1 cellular context compared by ENCODE assay signal in the genomic region with DNA sequence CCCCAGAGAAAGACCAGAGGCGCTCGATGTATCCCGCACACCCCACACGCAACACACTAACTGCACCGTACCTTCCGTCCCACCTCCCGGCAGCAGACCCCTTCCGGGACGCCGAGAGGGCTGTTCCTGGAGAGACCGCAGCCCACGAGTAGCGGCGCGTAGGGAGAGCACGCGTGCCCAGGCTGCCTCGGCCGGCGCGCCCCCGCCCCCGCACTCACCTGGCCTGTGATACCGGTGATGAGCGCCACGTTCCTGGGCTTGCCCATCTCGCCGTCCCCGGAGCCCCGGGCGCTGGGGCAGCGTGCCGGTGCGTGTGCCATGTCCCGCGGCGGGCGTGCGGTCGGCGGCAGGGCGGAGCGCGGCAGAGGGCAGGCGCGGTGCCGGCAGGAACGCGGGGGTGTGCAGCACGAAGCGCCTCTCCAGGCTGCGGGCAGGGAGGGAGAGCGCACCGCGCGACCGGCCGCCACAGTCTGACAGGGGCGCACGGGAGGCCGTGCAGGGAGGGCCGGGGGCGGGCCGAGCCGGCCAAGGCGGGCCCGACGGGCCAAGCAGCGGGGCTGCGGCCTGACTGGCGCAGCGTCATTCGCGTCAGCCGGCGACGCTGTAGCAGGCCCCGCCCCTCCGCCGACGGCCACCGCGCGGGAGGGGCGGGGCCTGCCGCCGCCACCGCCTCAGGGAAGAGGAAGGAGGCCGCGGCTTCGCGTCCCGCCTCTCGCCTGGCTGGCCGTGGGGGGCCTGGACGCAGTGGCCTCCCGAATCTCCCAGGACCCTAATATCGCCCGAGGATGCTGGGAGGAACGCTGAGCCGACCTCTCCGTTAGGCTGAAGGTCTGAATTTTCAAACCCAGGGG.
TF ChIP-seq lines count a peak whose summit lies in the region.

A gene (minus strand): TSS at position 503 of the 851 bp plus-strand sequence.

TF ChIP-seq in HEK293, 187 proteins besides CTCF, POLR2A, EP300 and RAD21 (continued from another document and continues in another):
- TF ChIP-seq, protein P1, sequence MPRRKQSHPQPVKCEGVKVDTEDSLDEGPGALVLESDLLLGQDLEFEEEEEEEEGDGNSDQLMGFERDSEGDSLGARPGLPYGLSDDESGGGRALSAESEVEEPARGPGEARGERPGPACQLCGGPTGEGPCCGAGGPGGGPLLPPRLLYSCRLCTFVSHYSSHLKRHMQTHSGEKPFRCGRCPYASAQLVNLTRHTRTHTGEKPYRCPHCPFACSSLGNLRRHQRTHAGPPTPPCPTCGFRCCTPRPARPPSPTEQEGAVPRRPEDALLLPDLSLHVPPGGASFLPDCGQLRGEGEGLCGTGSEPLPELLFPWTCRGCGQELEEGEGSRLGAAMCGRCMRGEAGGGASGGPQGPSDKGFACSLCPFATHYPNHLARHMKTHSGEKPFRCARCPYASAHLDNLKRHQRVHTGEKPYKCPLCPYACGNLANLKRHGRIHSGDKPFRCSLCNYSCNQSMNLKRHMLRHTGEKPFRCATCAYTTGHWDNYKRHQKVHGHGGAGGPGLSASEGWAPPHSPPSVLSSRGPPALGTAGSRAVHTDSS (tag by site-specific recombination; IDR thresholded peaks at IDR 0.05), result peak; percentile 62
- peak; percentile 49; the same call in 1 of the 2 replicates for TF ChIP-seq KLF10 (tag by site-specific recombination; IDR thresholded peaks at IDR 0.05)
- TF ChIP-seq SP2 (tag by site-specific recombination; IDR thresholded peaks at IDR 0.05), result peak; percentile 74
- TF ChIP-seq, protein P2, sequence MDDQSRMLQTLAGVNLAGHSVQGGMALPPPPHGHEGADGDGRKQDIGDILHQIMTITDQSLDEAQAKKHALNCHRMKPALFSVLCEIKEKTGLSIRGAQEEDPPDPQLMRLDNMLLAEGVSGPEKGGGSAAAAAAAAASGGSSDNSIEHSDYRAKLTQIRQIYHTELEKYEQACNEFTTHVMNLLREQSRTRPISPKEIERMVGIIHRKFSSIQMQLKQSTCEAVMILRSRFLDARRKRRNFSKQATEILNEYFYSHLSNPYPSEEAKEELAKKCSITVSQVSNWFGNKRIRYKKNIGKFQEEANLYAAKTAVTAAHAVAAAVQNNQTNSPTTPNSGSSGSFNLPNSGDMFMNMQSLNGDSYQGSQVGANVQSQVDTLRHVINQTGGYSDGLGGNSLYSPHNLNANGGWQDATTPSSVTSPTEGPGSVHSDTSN (CRISPR knock-in tag; IDR thresholded peaks at IDR 0.05), result peak; percentile 87; the same call in 1 of the 2 replicates
- TF ChIP-seq ZNF24 (tag by site-specific recombination; IDR thresholded peaks at IDR 0.05), result 0 out of 2 replicates have a peak, but pooled peaks have one; percentile 33
- no peak for TF ChIP-seq RBAK (tag by site-specific recombination; IDR thresholded peaks at IDR 0.05)
- TF ChIP-seq ZNF561 (tag by site-specific recombination; IDR thresholded peaks at IDR 0.05; ENCODE audit: borderline replicate concordance), result peak; percentile 89; the same call in 1 of the 2 replicates
- TF ChIP-seq EGR2 (tag by site-specific recombination; IDR thresholded peaks at IDR 0.05; ENCODE audit: low read depth), result peak; percentile 47
- TF ChIP-seq ZNF174 (tag by site-specific recombination; IDR thresholded peaks at IDR 0.05), result 0 out of 2 replicates have a peak, but pooled peaks have one; percentile 78
- peak; percentile 89 for TF ChIP-seq ZFHX2 (tag by site-specific recombination; conservative IDR thresholded peaks at IDR 0.05)
- TF ChIP-seq, protein P3, sequence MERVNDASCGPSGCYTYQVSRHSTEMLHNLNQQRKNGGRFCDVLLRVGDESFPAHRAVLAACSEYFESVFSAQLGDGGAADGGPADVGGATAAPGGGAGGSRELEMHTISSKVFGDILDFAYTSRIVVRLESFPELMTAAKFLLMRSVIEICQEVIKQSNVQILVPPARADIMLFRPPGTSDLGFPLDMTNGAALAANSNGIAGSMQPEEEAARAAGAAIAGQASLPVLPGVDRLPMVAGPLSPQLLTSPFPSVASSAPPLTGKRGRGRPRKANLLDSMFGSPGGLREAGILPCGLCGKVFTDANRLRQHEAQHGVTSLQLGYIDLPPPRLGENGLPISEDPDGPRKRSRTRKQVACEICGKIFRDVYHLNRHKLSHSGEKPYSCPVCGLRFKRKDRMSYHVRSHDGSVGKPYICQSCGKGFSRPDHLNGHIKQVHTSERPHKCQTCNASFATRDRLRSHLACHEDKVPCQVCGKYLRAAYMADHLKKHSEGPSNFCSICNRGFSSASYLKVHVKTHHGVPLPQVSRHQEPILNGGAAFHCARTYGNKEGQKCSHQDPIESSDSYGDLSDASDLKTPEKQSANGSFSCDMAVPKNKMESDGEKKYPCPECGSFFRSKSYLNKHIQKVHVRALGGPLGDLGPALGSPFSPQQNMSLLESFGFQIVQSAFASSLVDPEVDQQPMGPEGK (tag by site-specific recombination; IDR thresholded peaks at IDR 0.05), result 0 out of 2 replicates have a peak, but pooled peaks have one; percentile 45
- TF ChIP-seq, protein P4, sequence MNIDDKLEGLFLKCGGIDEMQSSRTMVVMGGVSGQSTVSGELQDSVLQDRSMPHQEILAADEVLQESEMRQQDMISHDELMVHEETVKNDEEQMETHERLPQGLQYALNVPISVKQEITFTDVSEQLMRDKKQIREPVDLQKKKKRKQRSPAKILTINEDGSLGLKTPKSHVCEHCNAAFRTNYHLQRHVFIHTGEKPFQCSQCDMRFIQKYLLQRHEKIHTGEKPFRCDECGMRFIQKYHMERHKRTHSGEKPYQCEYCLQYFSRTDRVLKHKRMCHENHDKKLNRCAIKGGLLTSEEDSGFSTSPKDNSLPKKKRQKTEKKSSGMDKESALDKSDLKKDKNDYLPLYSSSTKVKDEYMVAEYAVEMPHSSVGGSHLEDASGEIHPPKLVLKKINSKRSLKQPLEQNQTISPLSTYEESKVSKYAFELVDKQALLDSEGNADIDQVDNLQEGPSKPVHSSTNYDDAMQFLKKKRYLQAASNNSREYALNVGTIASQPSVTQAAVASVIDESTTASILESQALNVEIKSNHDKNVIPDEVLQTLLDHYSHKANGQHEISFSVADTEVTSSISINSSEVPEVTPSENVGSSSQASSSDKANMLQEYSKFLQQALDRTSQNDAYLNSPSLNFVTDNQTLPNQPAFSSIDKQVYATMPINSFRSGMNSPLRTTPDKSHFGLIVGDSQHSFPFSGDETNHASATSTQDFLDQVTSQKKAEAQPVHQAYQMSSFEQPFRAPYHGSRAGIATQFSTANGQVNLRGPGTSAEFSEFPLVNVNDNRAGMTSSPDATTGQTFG (tag by site-specific recombination; IDR thresholded peaks at IDR 0.05; ENCODE audit: borderline replicate concordance), result no peak
- TF ChIP-seq, protein P5, sequence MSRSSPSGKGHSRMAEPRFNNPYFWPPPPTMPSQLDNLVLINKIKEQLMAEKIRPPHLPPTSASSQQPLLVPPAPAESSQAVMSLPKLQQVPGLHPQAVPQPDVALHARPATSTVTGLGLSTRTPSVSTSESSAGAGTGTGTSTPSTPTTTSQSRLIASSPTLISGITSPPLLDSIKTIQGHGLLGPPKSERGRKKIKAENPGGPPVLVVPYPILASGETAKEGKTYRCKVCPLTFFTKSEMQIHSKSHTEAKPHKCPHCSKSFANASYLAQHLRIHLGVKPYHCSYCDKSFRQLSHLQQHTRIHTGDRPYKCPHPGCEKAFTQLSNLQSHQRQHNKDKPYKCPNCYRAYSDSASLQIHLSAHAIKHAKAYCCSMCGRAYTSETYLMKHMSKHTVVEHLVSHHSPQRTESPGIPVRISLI (tag by site-specific recombination; IDR thresholded peaks at IDR 0.05), result no peak
- peak; percentile 44; the same call in 1 of the 2 replicates for TF ChIP-seq ZBTB17 (tag by site-specific recombination; IDR thresholded peaks at IDR 0.05)
- no peak for TF ChIP-seq ZNF146 (tag by site-specific recombination; IDR thresholded peaks at IDR 0.05)
- no peak for TF ChIP-seq ZNF169 (tag by site-specific recombination; IDR thresholded peaks at IDR 0.05)
- TF ChIP-seq KLF1 (tag by site-specific recombination; IDR thresholded peaks at IDR 0.05), result peak; percentile 13; the same call in 1 of the 2 replicates
- 0 out of 2 replicates have a peak, but pooled peaks have one; percentile 50 for TF ChIP-seq HOXC10 (CRISPR knock-in tag; IDR thresholded peaks at IDR 0.05)
- TF ChIP-seq, protein P6, sequence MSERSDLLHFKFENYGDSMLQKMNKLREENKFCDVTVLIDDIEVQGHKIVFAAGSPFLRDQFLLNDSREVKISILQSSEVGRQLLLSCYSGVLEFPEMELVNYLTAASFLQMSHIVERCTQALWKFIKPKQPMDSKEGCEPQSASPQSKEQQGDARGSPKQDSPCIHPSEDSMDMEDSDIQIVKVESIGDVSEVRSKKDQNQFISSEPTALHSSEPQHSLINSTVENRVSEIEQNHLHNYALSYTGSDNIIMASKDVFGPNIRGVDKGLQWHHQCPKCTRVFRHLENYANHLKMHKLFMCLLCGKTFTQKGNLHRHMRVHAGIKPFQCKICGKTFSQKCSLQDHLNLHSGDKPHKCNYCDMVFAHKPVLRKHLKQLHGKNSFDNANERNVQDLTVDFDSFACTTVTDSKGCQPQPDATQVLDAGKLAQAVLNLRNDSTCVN (tag by site-specific recombination; optimal IDR thresholded peaks at IDR 0.05), result peak; percentile 94
- TF ChIP-seq, protein P7, sequence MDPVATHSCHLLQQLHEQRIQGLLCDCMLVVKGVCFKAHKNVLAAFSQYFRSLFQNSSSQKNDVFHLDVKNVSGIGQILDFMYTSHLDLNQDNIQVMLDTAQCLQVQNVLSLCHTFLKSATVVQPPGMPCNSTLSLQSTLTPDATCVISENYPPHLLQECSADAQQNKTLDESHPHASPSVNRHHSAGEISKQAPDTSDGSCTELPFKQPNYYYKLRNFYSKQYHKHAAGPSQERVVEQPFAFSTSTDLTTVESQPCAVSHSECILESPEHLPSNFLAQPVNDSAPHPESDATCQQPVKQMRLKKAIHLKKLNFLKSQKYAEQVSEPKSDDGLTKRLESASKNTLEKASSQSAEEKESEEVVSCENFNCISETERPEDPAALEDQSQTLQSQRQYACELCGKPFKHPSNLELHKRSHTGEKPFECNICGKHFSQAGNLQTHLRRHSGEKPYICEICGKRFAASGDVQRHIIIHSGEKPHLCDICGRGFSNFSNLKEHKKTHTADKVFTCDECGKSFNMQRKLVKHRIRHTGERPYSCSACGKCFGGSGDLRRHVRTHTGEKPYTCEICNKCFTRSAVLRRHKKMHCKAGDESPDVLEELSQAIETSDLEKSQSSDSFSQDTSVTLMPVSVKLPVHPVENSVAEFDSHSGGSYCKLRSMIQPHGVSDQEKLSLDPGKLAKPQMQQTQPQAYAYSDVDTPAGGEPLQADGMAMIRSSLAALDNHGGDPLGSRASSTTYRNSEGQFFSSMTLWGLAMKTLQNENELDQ (tag by site-specific recombination; IDR thresholded peaks at IDR 0.05; ENCODE audit: low read depth), result no peak
- TF ChIP-seq, protein P8, sequence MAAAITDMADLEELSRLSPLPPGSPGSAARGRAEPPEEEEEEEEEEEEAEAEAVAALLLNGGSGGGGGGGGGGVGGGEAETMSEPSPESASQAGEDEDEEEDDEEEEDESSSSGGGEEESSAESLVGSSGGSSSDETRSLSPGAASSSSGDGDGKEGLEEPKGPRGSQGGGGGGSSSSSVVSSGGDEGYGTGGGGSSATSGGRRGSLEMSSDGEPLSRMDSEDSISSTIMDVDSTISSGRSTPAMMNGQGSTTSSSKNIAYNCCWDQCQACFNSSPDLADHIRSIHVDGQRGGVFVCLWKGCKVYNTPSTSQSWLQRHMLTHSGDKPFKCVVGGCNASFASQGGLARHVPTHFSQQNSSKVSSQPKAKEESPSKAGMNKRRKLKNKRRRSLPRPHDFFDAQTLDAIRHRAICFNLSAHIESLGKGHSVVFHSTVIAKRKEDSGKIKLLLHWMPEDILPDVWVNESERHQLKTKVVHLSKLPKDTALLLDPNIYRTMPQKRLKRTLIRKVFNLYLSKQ (tag by site-specific recombination; IDR thresholded peaks at IDR 0.05; ENCODE audit: borderline replicate concordance), result no peak
- TF ChIP-seq, protein P9, sequence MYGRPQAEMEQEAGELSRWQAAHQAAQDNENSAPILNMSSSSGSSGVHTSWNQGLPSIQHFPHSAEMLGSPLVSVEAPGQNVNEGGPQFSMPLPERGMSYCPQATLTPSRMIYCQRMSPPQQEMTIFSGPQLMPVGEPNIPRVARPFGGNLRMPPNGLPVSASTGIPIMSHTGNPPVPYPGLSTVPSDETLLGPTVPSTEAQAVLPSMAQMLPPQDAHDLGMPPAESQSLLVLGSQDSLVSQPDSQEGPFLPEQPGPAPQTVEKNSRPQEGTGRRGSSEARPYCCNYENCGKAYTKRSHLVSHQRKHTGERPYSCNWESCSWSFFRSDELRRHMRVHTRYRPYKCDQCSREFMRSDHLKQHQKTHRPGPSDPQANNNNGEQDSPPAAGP (tag by site-specific recombination; IDR thresholded peaks at IDR 0.05), result 0 out of 2 replicates have a peak, but pooled peaks have one; percentile 28
- TF ChIP-seq ZNF112 (tag by site-specific recombination; IDR thresholded peaks at IDR 0.05), result no peak
- peak; percentile 69 for TF ChIP-seq ZSCAN30 (tag by site-specific recombination; IDR thresholded peaks at IDR 0.05)
- TF ChIP-seq ZNF76 (tag by site-specific recombination; IDR thresholded peaks at IDR 0.05; ENCODE audit: borderline replicate concordance, low read depth), result 0 out of 2 replicates have a peak, but pooled peaks have one; percentile 42
- no peak for TF ChIP-seq ZNF292 (tag by site-specific recombination; IDR thresholded peaks at IDR 0.05; ENCODE audit: borderline replicate concordance, low read depth)
- TF ChIP-seq ZNF560 (tag by site-specific recombination; IDR thresholded peaks at IDR 0.05; ENCODE audit: borderline replicate concordance), result no peak
- TF ChIP-seq, protein P10, sequence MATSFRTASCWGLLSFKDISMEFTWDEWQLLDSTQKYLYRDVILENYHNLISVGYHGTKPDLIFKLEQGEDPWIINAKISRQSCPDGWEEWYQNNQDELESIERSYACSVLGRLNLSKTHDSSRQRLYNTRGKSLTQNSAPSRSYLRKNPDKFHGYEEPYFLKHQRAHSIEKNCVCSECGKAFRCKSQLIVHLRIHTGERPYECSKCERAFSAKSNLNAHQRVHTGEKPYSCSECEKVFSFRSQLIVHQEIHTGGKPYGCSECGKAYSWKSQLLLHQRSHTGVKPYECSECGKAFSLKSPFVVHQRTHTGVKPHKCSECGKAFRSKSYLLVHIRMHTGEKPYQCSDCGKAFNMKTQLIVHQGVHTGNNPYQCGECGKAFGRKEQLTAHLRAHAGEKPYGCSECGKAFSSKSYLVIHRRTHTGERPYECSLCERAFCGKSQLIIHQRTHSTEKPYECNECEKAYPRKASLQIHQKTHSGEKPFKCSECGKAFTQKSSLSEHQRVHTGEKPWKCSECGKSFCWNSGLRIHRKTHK (tag by site-specific recombination; IDR thresholded peaks at IDR 0.05), result no peak
- TF ChIP-seq ZNF514 (tag by site-specific recombination; IDR thresholded peaks at IDR 0.05), result no peak
